Comparison of ENCODE assay signal across 9 cellular contexts in genomic region chr5:133240425-133241091, GRCh38.
DNase-seq lines count a peak whose midpoint lies in the region; ATAC-seq and TF ChIP-seq lines count a peak whose summit lies in the region.
"Had no signal": no experiment of that assay in that cellular context is flagged by ENCODE, and none has a peak within 500 bp of the region (broad histone marks: within the 10 kb centered on the region; RNA-seq: fewer than 3 reads in every experiment).

No MANE protein-coding gene starts in this region.

- H3K4me1 ChIP-seq in PC-9 (replicated peaks; ENCODE audit: insufficient read depth): peaks cover 37% of the 10 kb centered on the region
- H3K4me1 ChIP-seq in colonic mucosa: no peaks in the 10 kb centered on the region
- peaks cover 7% of the 10 kb centered on the region for H3K4me1 ChIP-seq in osteoblast (ENCODE audit: insufficient read depth, low read length)

- peaks cover 16% of the 10 kb centered on the region; the same call in 1 of the 2 replicates for H3F3A ChIP-seq in PC-9 (ENCODE audit: insufficient read depth, low read depth)

- CTCF ChIA-PET in activated CD4-positive, alpha-beta T cell treated with anti-CD3 and anti-CD28 coated beads for 36 hours (lab: Charles Lee): no interaction called here
- CTCF ChIA-PET in PC-9 (lab: Charles Lee): no interaction called here

- POLR2A ChIA-PET in activated CD4-positive, alpha-beta T cell treated with anti-CD3 and anti-CD28 coated beads for 36 hours (lab: Charles Lee): no interaction called here
- POLR2A ChIA-PET in PC-9 (lab: Charles Lee; ENCODE audit: unreplicated experiment): interaction anchor here (0.6 kb wide), 2 partner anchors 932 to 1328 kb away, joined by 3 to 11 read pairs; no protein-coding TSS in a partner anchor

- H3K27me3 ChIP-seq in PC-9 (ENCODE audit: insufficient read depth, low read depth) (no peaks in the 10 kb centered on the region), colonic mucosa (no peaks in the 10 kb centered on the region), osteoblast (ENCODE audit: insufficient read depth, low read length) (peaks cover 11% of the 10 kb centered on the region)

- intact Hi-C loops in activated CD4-positive, alpha-beta T cell treated with anti-CD3 and anti-CD28 coated beads for 36 hours (cut with DNase I, micrococcal nuclease): no loop called here
- intact Hi-C loops in PC-9 (cut with micrococcal nuclease; ENCODE audit: unreplicated experiment) (no loop called here), colonic mucosa (cut with DNase I) (no loop called here)

- peak; percentile 85 for ATAC-seq in activated CD4-positive, alpha-beta T cell treated with anti-CD3 and anti-CD28 coated beads for 36 hours
- peak; percentile 62 for ATAC-seq in HG02763 (IDR thresholded peaks at IDR 0.05; ENCODE audit: unreplicated experiment)
- ATAC-seq: CD8-positive, alpha-beta T cell had no signal

- no peak overlapping the region for H3K27ac Mint-ChIP-seq in activated CD4-positive, alpha-beta T cell treated with anti-CD3 and anti-CD28 coated beads for 36 hours
- H3K27ac Mint-ChIP-seq: CD8-positive, alpha-beta T cell had no signal

- no peaks in the 10 kb centered on the region for H3K36me3 Mint-ChIP-seq in activated CD4-positive, alpha-beta T cell treated with anti-CD3 and anti-CD28 coated beads for 36 hours (ENCODE audit: low read depth)
- H3K36me3 Mint-ChIP-seq: CD8-positive, alpha-beta T cell had no signal

- H2AFZ ChIP-seq in PC-9 (no peak overlapping the region), osteoblast (ENCODE audit: low read length) (no peak overlapping the region)

- peaks cover 25% of the 10 kb centered on the region for H3K4me1 Mint-ChIP-seq in activated CD4-positive, alpha-beta T cell treated with anti-CD3 and anti-CD28 coated beads for 36 hours

- H3K27ac ChIP-seq in PC-9 (no peak overlapping the region), colonic mucosa (no peak overlapping the region), osteoblast (ENCODE audit: low read depth, low read length) (no peak overlapping the region)

- no peaks in the 10 kb centered on the region for H3K27me3 Mint-ChIP-seq in activated CD4-positive, alpha-beta T cell treated with anti-CD3 and anti-CD28 coated beads for 36 hours

- H3K4me2 ChIP-seq in PC-9 (peak overlapping the region; percentile 66), osteoblast (ENCODE audit: insufficient read depth, low read length) (peak overlapping the region; percentile 13)

- H3K9me3 ChIP-seq in PC-9 (ENCODE audit: insufficient read depth, low read depth): no peaks in the 10 kb centered on the region
- no peaks in the 10 kb centered on the region for H3K9me3 ChIP-seq in colonic mucosa
- no peaks in the 10 kb centered on the region for H3K9me3 ChIP-seq in osteoblast (ENCODE audit: low read depth, low read length)

- DNase-seq in activated CD4-positive, alpha-beta T cell treated with anti-CD3 and anti-CD28 coated beads for 36 hours: peak; percentile 78
- no peak for DNase-seq in activated CD4-positive, alpha-beta T cell treated with anti-CD3 and anti-CD28 coated beads for 1 hour
- peak; percentile 60 to 94 for DNase-seq in PC-9
- peak; percentile 41 for DNase-seq in colonic mucosa
- peak; percentile 98 for DNase-seq in osteoblast (ENCODE audit: insufficient read length, low spot score, missing footprints)
- DNase-seq in AML-193 (lab: John Stamatoyannopoulos, UW): no peak
- DNase-seq in activated gamma-delta T cell (lab: John Stamatoyannopoulos, UW): no peak

- no peaks in the 10 kb centered on the region for H3K9me2 ChIP-seq in PC-9 (ENCODE audit: insufficient read depth)

- H3K9ac ChIP-seq in colonic mucosa (ENCODE audit: low read depth in 2 of 2, low read length in 2 of 2): no peak overlapping the region

- TF ChIP-seq CTCF in PC-9 (conservative IDR thresholded peaks at IDR 0.05) (no peak), colonic mucosa (IDR thresholded peaks at IDR 0.05) (no peak), osteoblast (IDR thresholded peaks at IDR 0.05; ENCODE audit: extremely low read depth, low read depth, low read length) (no peak)

- no peak overlapping the region for H3K4me3 Mint-ChIP-seq in activated CD4-positive, alpha-beta T cell treated with anti-CD3 and anti-CD28 coated beads for 36 hours
- H3K4me3 Mint-ChIP-seq: CD8-positive, alpha-beta T cell had no signal

- no peaks in the 10 kb centered on the region for H3K9me3 Mint-ChIP-seq in activated CD4-positive, alpha-beta T cell treated with anti-CD3 and anti-CD28 coated beads for 36 hours (ENCODE audit: low read depth)
- H3K9me3 Mint-ChIP-seq: CD8-positive, alpha-beta T cell had no signal

- no peaks in the 10 kb centered on the region for H3K79me2 ChIP-seq in PC-9 (ENCODE audit: low read depth)
- no peaks in the 10 kb centered on the region for H3K79me2 ChIP-seq in osteoblast (ENCODE audit: insufficient read depth, low read length)

- BruUV-seq in PC-9 (replicated peaks; lab: Mats Ljungman, UMichigan): no TSS peak

- no peaks in the 10 kb centered on the region for H4K20me1 ChIP-seq in PC-9 (ENCODE audit: insufficient read depth)
- H4K20me1 ChIP-seq in osteoblast (ENCODE audit: insufficient read depth, low read length): no peaks in the 10 kb centered on the region

- H3K4me3 ChIP-seq in PC-9: no peak overlapping the region
- H3K4me3 ChIP-seq in colonic mucosa: no peak overlapping the region
- H3K4me3 ChIP-seq in osteoblast (ENCODE audit: insufficient read depth, low read length): no peak overlapping the region

- no peaks in the 10 kb centered on the region for H3K36me3 ChIP-seq in PC-9 (ENCODE audit: low read depth)
- no peaks in the 10 kb centered on the region for H3K36me3 ChIP-seq in colonic mucosa
- H3K36me3 ChIP-seq in osteoblast (ENCODE audit: insufficient read depth, low read length): no peaks in the 10 kb centered on the region

Comparison
In these comparisons a context has a peak if more than half of its experiments do, and no peak if none do; other contexts are left out.
1. DNase-seq: peak in activated CD4-positive, alpha-beta T cell treated with anti-CD3 and anti-CD28 coated beads for 36 hours (single experiment), PC-9 (2 of 2), colonic mucosa (single experiment) and osteoblast (single experiment); none in activated CD4-positive, alpha-beta T cell treated with anti-CD3 and anti-CD28 coated beads for 1 hour (single experiment), AML-193 (0 of 2) and activated gamma-delta T cell (single experiment).